Comparison of ENCODE assay signal across 18 cellular contexts in genomic region chr5:90290648-90291047, GRCh38.
DNase-seq lines count a peak whose midpoint lies in the region; ATAC-seq, FAIRE-seq and TF ChIP-seq lines count a peak whose summit lies in the region.
"Had no signal": no experiment of that assay in that cellular context is flagged by ENCODE, and none has a peak within 500 bp of the region (broad histone marks: within the 10 kb centered on the region; RNA-seq: fewer than 3 reads in every experiment).

No MANE protein-coding gene starts in this region.

- H4K8ac ChIP-seq in IMR-90 (ENCODE audit: low read depth in 2 of 2, low read length in 2 of 2): no peak overlapping the region

- H4K20me1 ChIP-seq in IMR-90 (ENCODE audit: insufficient read depth, low read length): no peaks in the 10 kb centered on the region

- TF ChIP-seq CTCF in A549 (IDR thresholded peaks at IDR 0.05): no peak
- TF ChIP-seq CTCF in IMR-90 (conservative IDR thresholded peaks at IDR 0.05; ENCODE audit: low read depth, low read length): no peak
- TF ChIP-seq CTCF in VCaP (conservative IDR thresholded peaks at IDR 0.05): no peak
- no peak for TF ChIP-seq CTCF in adrenal gland (IDR thresholded peaks at IDR 0.05)

- H3K4me3 ChIP-seq in A549 (no peak overlapping the region), IMR-90 (ENCODE audit: insufficient read depth, low read depth, low read length) (no peak overlapping the region), adrenal gland (no peak overlapping the region)
- H3K4me3 ChIP-seq: GM23248 had no signal

- no peak overlapping the region for H3K23ac ChIP-seq in IMR-90 (ENCODE audit: low read depth, low read length)

- ATAC-seq in A549 (no peak), IMR-90 (ENCODE audit: low read depth) (no peak), GM21515 (IDR thresholded peaks at IDR 0.05; ENCODE audit: unreplicated experiment) (no peak)
- ATAC-seq: CD8-positive, alpha-beta T cell; HCT116 had no signal

- H2AK9ac ChIP-seq in IMR-90 (replicated peaks; ENCODE audit: low read depth, low read length, poor library complexity): no peak overlapping the region

- no peak overlapping the region for H4K91ac ChIP-seq in IMR-90 (ENCODE audit: insufficient read depth, low read depth, low read length)

- TF ChIP-seq POLR2A in A549 (IDR thresholded peaks at IDR 0.05; ENCODE audit: low read length): no peak
- no peak for TF ChIP-seq POLR2A in IMR-90 (IDR thresholded peaks at IDR 0.05; ENCODE audit: low read depth, low read length)
- TF ChIP-seq POLR2A in adrenal gland (IDR thresholded peaks at IDR 0.05): no peak

- H3K36me3 ChIP-seq in IMR-90 (ENCODE audit: control insufficient read depth, insufficient read depth, low read length): no peaks in the 10 kb centered on the region
- H3K36me3 ChIP-seq in adrenal gland (replicated peaks in 1 of 2): no peaks in the 10 kb centered on the region

- FAIRE-seq in A549 (lab: Jason Lieb, UNC): no peak
- FAIRE-seq in HTR-8/SVneo (lab: Jason Lieb, UNC): no peak
- FAIRE-seq: G401.6, GM12892 had no signal

- BruUV-seq in IMR-90 (replicated peaks; lab: Mats Ljungman, UMichigan): no TSS peak

- H3K56ac ChIP-seq in IMR-90 (ENCODE audit: extremely low read depth, insufficient read depth, low read length): no peak overlapping the region

- H2BK5ac ChIP-seq in IMR-90 (ENCODE audit: low read depth, low read length, poor library complexity, severe bottlenecking): no peak overlapping the region

- H3K9me3 ChIP-seq in A549: no peaks in the 10 kb centered on the region
- no peaks in the 10 kb centered on the region for H3K9me3 ChIP-seq in IMR-90 (ENCODE audit: control insufficient read depth, insufficient read depth, low read length)
- H3K9me3 ChIP-seq in adrenal gland (replicated peaks in 1 of 3): no peaks in the 10 kb centered on the region
- H3K9me3 ChIP-seq: Caco-2 had no signal

- no peak overlapping the region for H3K9ac ChIP-seq in IMR-90 (ENCODE audit: low read depth, low read length)
- H3K9ac ChIP-seq: GM23248 had no signal

- H2BK120ac ChIP-seq in IMR-90 (ENCODE audit: low read depth, low read length): no peak overlapping the region

- H3K27ac ChIP-seq in A549 (no peak overlapping the region), IMR-90 (ENCODE audit: insufficient read depth, low read length) (no peak overlapping the region), VCaP (peak overlapping the region; percentile 67; the same call in 1 of the 2 replicates), adrenal gland (no peak overlapping the region)
- H3K27ac ChIP-seq: GM23248 had no signal

- dilution Hi-C loops in IMR-90 (cut with HindIII; ENCODE audit: low sequenced_read_pairs, unreplicated experiment): no loop called here

- no peak for DNase-seq in A549 (ENCODE audit: low read depth in 1 of 2, low spot score in 1 of 2)
- DNase-seq in IMR-90: no peak
- DNase-seq in adrenal gland: no peak
- DNase-seq in HTR-8/SVneo (ENCODE audit: insufficient read length, low spot score): no peak
- DNase-seq: 8988T; C1 segment of cervical spinal cord; Caco-2; CD4-positive, CD25-positive, alpha-beta regulatory T cell; CD8-positive, alpha-beta T cell; DMS153; DND-41; GM23248; H9 had no signal

- H3K9me1 ChIP-seq in IMR-90 (ENCODE audit: insufficient read depth, low read length): no peaks in the 10 kb centered on the region

- H3K4me1 ChIP-seq in A549 (no peaks in the 10 kb centered on the region), IMR-90 (ENCODE audit: control insufficient read depth, insufficient read depth, low read length) (no peaks in the 10 kb centered on the region), adrenal gland (replicated peaks in 1 of 2) (no peaks in the 10 kb centered on the region)

- no peak overlapping the region for H2AFZ ChIP-seq in IMR-90 (replicated peaks; ENCODE audit: low read length, poor library complexity)
- H2AFZ ChIP-seq: GM23248 had no signal

- no peak overlapping the region for H3K14ac ChIP-seq in IMR-90 (replicated peaks; ENCODE audit: low read depth, low read length)

- H3K18ac ChIP-seq in IMR-90 (ENCODE audit: low read depth, low read length): no peak overlapping the region

- TF ChIP-seq EP300 in A549 (IDR thresholded peaks at IDR 0.05): no peak

- no peaks in the 10 kb centered on the region for H3K79me1 ChIP-seq in IMR-90 (ENCODE audit: low read depth in 1 of 2, low read length in 2 of 2)

- TF ChIP-seq RAD21 in A549 (conservative IDR thresholded peaks at IDR 0.05 in 1 of 2, IDR thresholded peaks at IDR 0.05 in 1 of 2) (no peak), IMR-90 (IDR thresholded peaks at IDR 0.05; ENCODE audit: low read length) (no peak)

- H2BK15ac ChIP-seq in IMR-90 (ENCODE audit: low read depth, low read length): no peak overlapping the region

- H2BK20ac ChIP-seq in IMR-90 (ENCODE audit: low read depth, low read length): no peak overlapping the region

- no peak overlapping the region for H3K4ac ChIP-seq in IMR-90 (ENCODE audit: low read depth, low read length)

- H3K4me2 ChIP-seq in A549 (no peak overlapping the region), IMR-90 (ENCODE audit: low read depth, low read length) (no peak overlapping the region)

- no peak overlapping the region for H2AK5ac ChIP-seq in IMR-90 (ENCODE audit: low read depth, low read length)

- CTCF ChIA-PET in A549 (lab: Yijun Ruan, JAX) (interaction anchor here (1.4 kb wide), 1 partner anchor 25 kb away, joined by 4 read pairs; no protein-coding TSS in a partner anchor), IMR-90 (lab: Yijun Ruan, JAX) (no interaction called here)

- POLR2A ChIA-PET in A549 (lab: Yijun Ruan, JAX) (no interaction called here), IMR-90 (lab: Charles Lee; ENCODE audit: unreplicated experiment) (no interaction called here)

- in situ Hi-C loops in IMR-90 (cut with MboI; ENCODE audit: low sequenced_read_pairs): no loop called here

- intact Hi-C loops in IMR-90 (cut with micrococcal nuclease): no loop called here
- intact Hi-C loops in adrenal gland (cut with DNase I): loop anchor here in 1 of 2 donors (5.0 kb wide), 1 partner anchor 292 kb away; no protein-coding TSS in a partner anchor

- H4K5ac ChIP-seq in IMR-90 (ENCODE audit: low read depth, low read length): no peak overlapping the region

- 48% methylated on average over 5 of the region's 5 CpGs for WGBS in A549 (ENCODE audit: missing lambda C conversion rate)
- 40% methylated on average over 1 of the region's 5 CpGs; no CpG with 5 or more reads in 1 of the 2 experiments for WGBS in IMR-90 (ENCODE audit: extremely low coverage in 2 of 2, insufficient read length in 1 of 2), 2 experiments
- WGBS in adrenal gland, 4 donors: 71 to 83% (median 73%) methylated on average over 5 of the region's 5 CpGs

- no peaks in the 10 kb centered on the region for H3K27me3 ChIP-seq in IMR-90 (ENCODE audit: control insufficient read depth, insufficient read depth, low read length)
- no peaks in the 10 kb centered on the region for H3K27me3 ChIP-seq in adrenal gland

TF ChIP-seq in A549, 52 proteins besides CTCF, POLR2A, EP300 and RAD21:
- TF ChIP-seq MAFK (IDR thresholded peaks at IDR 0.05; ENCODE audit: partially characterized antibody): peak; percentile 43
- TF ChIP-seq MAZ (IDR thresholded peaks at IDR 0.05; ENCODE audit: borderline replicate concordance, low read depth, low read length): no peak

TF ChIP-seq in IMR-90, 13 proteins besides CTCF, POLR2A, EP300 and RAD21:
- no peak for TF ChIP-seq FOS (IDR thresholded peaks at IDR 0.05; ENCODE audit: low read depth, low read length)
- TF ChIP-seq MAFK (IDR thresholded peaks at IDR 0.05; ENCODE audit: low read depth, low read length): peak; percentile 56
- TF ChIP-seq RCOR1 (IDR thresholded peaks at IDR 0.05; ENCODE audit: insufficient replicate concordance, low read length): no peak
- TF ChIP-seq ELK1 (IDR thresholded peaks at IDR 0.05; ENCODE audit: borderline replicate concordance, low read depth, low read length): no peak
